ENCODE assay signal across 8 cellular contexts in genomic region chr7:132655071-132655761, GRCh38.
DNase-seq lines count a peak whose midpoint lies in the region; ATAC-seq lines count a peak whose summit lies in the region.

No MANE protein-coding gene starts in this region.

- H3K27ac ChIP-seq in CD4-positive, CD25-positive, alpha-beta regulatory T cell (ENCODE audit: insufficient read depth, low read length, poor library complexity, severe bottlenecking), result no peak overlapping the region
- H3K27ac ChIP-seq in HUES48 (ENCODE audit: low read depth, low read length), result peak overlapping the region; percentile 72

- peaks cover 4% of the 10 kb centered on the region for H3K27me3 Mint-ChIP-seq in CD4-positive, CD25-positive, alpha-beta regulatory T cell

- peak overlapping the region; percentile 8 to 84 (median 83) for H3K27ac Mint-ChIP-seq in CD4-positive, CD25-positive, alpha-beta regulatory T cell

- peaks cover 14 to 28% (median 17%) of the 10 kb centered on the region in 4 donors for H3K4me1 Mint-ChIP-seq in CD4-positive, CD25-positive, alpha-beta regulatory T cell

- peak; percentile 63 to 75 for ATAC-seq in CD4-positive, CD25-positive, alpha-beta regulatory T cell (ENCODE audit: low read depth in 2 of 2)
- no peak for ATAC-seq in GM18519 (IDR thresholded peaks at IDR 0.05; ENCODE audit: low FRiP score, unreplicated experiment)

- no peaks in the 10 kb centered on the region for H3K36me3 Mint-ChIP-seq in CD4-positive, CD25-positive, alpha-beta regulatory T cell

- peaks cover 0 to 2% (median 0%) of the 10 kb centered on the region in 7 donors for H3K9me3 Mint-ChIP-seq in CD4-positive, CD25-positive, alpha-beta regulatory T cell

- H3K36me3 ChIP-seq in CD4-positive, CD25-positive, alpha-beta regulatory T cell (ENCODE audit: control insufficient read depth, insufficient read depth, low read length), result no peaks in the 10 kb centered on the region
- no peaks in the 10 kb centered on the region for H3K36me3 ChIP-seq in HUES48 (ENCODE audit: control insufficient read depth, insufficient read depth, low read length)

- no peak overlapping the region for H3K9ac ChIP-seq in HUES48 (ENCODE audit: low read depth, low read length)

- H3K4me3 ChIP-seq in CD4-positive, CD25-positive, alpha-beta regulatory T cell (ENCODE audit: low read depth, low read length), result peak overlapping the region; percentile 67
- peak overlapping the region; percentile 57 for H3K4me3 ChIP-seq in HUES48 (ENCODE audit: low read depth, low read length)

- H3K9me3 ChIP-seq in CD4-positive, CD25-positive, alpha-beta regulatory T cell (ENCODE audit: control insufficient read depth in 2 of 2, low read length in 2 of 2), result no peaks in the 10 kb centered on the region
- no peaks in the 10 kb centered on the region for H3K9me3 ChIP-seq in HUES48 (ENCODE audit: control insufficient read depth, insufficient read depth, low read length)

- H3K4me1 ChIP-seq in CD4-positive, CD25-positive, alpha-beta regulatory T cell (ENCODE audit: control insufficient read depth, insufficient read depth, low read length, poor library complexity, severe bottlenecking), result peaks cover 9% of the 10 kb centered on the region
- H3K4me1 ChIP-seq in HUES48 (ENCODE audit: control insufficient read depth, insufficient read depth, low read length), result peaks cover 26% of the 10 kb centered on the region

- H3K27me3 ChIP-seq in CD4-positive, CD25-positive, alpha-beta regulatory T cell (ENCODE audit: control insufficient read depth, insufficient read depth, low read length), result no peaks in the 10 kb centered on the region
- H3K27me3 ChIP-seq in HUES48 (ENCODE audit: control insufficient read depth, insufficient read depth, low read length), result no peaks in the 10 kb centered on the region

- peak overlapping the region; percentile 51 to 89 (median 68) for H3K4me3 Mint-ChIP-seq in CD4-positive, CD25-positive, alpha-beta regulatory T cell

- DNase-seq in CD4-positive, CD25-positive, alpha-beta regulatory T cell, result peak in 2 of 3 donors; percentile 37 to 50
- DNase-seq in activated CD8-positive, alpha-beta memory T cell treated with anti-CD3 and anti-CD28 coated beads, Interleukin-2, amount 50 U/mL, for 48 hours, result peak; percentile 63
- peak; percentile 47 for DNase-seq in globus pallidus (ENCODE audit: low spot score)
- DNase-seq in putamen (ENCODE audit: low spot score), result peak; percentile 16
- DNase-seq in NCI-H1694 treated with DMSO at 0.1 percent for 48 hours (lab: John Stamatoyannopoulos, UW), result no peak
- no peak for DNase-seq in NCI-H1436 (lab: John Stamatoyannopoulos, UW)

Comparison
In these comparisons a context has a peak if more than half of its experiments do, and no peak if none do; other contexts are left out.
1. DNase-seq: peak in CD4-positive, CD25-positive, alpha-beta regulatory T cell (2 of 3), activated CD8-positive, alpha-beta memory T cell treated with anti-CD3 and anti-CD28 coated beads, Interleukin-2, amount 50 U/mL, for 48 hours (single experiment), globus pallidus (single experiment) and putamen (single experiment); none in NCI-H1694 treated with DMSO at 0.1 percent for 48 hours (single experiment) and NCI-H1436 (single experiment).